Comparison of ENCODE assay signal across 17 cellular contexts in the genomic region with DNA sequence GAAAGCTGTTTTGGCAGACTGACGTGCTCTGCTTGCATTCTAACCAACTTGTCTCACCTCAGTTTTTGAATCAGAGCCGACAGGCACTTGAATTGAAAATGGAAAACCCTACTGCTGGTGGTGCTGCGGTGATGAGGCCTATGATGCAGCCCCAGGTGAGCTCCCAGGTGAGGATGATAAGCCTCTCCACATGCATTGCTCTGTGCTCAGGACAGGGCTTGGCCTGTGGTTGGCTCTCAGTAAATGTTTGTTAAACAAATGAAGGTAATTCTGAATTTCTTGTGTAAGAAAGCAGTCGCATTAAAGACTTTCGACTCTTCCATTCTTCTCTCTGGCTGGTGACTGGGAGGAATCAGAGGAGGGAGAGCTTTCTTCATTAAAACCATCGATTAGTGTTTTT.
DNase-seq lines count a peak whose midpoint lies in the region; ATAC-seq and TF ChIP-seq lines count a peak whose summit lies in the region.
"Had no signal": no experiment of that assay in that cellular context is flagged by ENCODE, and none has a peak within 500 bp of the region (broad histone marks: within the 10 kb centered on the region; RNA-seq: fewer than 3 reads in every experiment).

No MANE protein-coding gene starts in this region.

- H3K79me2 ChIP-seq in parathyroid adenoma (no peaks in the 10 kb centered on the region), GM23248 (ENCODE audit: insufficient read depth) (no peaks in the 10 kb centered on the region)

- H3K9ac ChIP-seq in HUES48 (ENCODE audit: low read depth, low read length) (peak overlapping the region; percentile 27; the same call in 1 of the 2 replicates), parathyroid adenoma (no peak overlapping the region), GM23248 (no peak overlapping the region)

- H3K9me3 ChIP-seq in HUES48 (ENCODE audit: control insufficient read depth, insufficient read depth, low read length) = no peaks in the 10 kb centered on the region
- no peaks in the 10 kb centered on the region for H3K9me3 ChIP-seq in iPS DF 6.9 (ENCODE audit: control insufficient read depth, insufficient read depth, low read length)
- H3K9me3 ChIP-seq in parathyroid adenoma (ENCODE audit: control insufficient read depth, low read length) = no peaks in the 10 kb centered on the region
- no peaks in the 10 kb centered on the region for H3K9me3 ChIP-seq in GM23248 (ENCODE audit: low read depth)
- H3K9me3 ChIP-seq: Peyer's patch had no signal

- CTCF ChIA-PET in RWPE1 (lab: Yijun Ruan, JAX) = interaction anchor here (3.8 kb wide), 1 partner anchor 15 kb away, joined by 22 read pairs; no protein-coding TSS in a partner anchor

- no CpG with 5 or more reads among the region's 6 CpGs for WGBS in iPS DF 6.9 (ENCODE audit: insufficient coverage, insufficient read length)
- WGBS in GM23248 (ENCODE audit: low coverage in 1 of 2, low lambda C conversion rate in 2 of 2, missing lambda C conversion rate in 2 of 2), 2 experiments = 96 to 98% methylated on average over 6 of the region's 6 CpGs

- ATAC-seq in GM21723 (IDR thresholded peaks at IDR 0.05; ENCODE audit: unreplicated experiment) = no peak
- ATAC-seq: HepG2 had no signal

- no peaks in the 10 kb centered on the region for H3K27me3 ChIP-seq in HUES48 (ENCODE audit: control insufficient read depth, insufficient read depth, low read length)
- H3K27me3 ChIP-seq in iPS DF 6.9 (ENCODE audit: control insufficient read depth, insufficient read depth, low read length) = no peaks in the 10 kb centered on the region
- no peaks in the 10 kb centered on the region for H3K27me3 ChIP-seq in parathyroid adenoma (ENCODE audit: control insufficient read depth, insufficient read depth, low read length)
- H3K27me3 ChIP-seq in GM23248 (replicated peaks; ENCODE audit: insufficient read depth) = no peaks in the 10 kb centered on the region
- H3K27me3 ChIP-seq: Peyer's patch had no signal

- TF ChIP-seq CTCF in RWPE1 (conservative IDR thresholded peaks at IDR 0.05; ENCODE audit: low read depth) (no peak), parathyroid adenoma (IDR thresholded peaks at IDR 0.05) (no peak)

- H2AFZ ChIP-seq in parathyroid adenoma (no peak overlapping the region), GM23248 (no peak overlapping the region)

- in situ Hi-C loops in GM23248 (cut with MboI) = no loop called here

- H3K4me3 ChIP-seq in HUES48 (ENCODE audit: low read depth, low read length) (no peak overlapping the region), iPS DF 6.9 (ENCODE audit: low read length) (no peak overlapping the region), parathyroid adenoma (ENCODE audit: low read depth, low read length) (no peak overlapping the region), GM23248 (no peak overlapping the region)
- H3K4me3 ChIP-seq: Peyer's patch had no signal

- no peaks in the 10 kb centered on the region for H4K20me1 ChIP-seq in GM23248 (ENCODE audit: insufficient read depth)

- H3K36me3 ChIP-seq in HUES48 (ENCODE audit: control insufficient read depth, insufficient read depth, low read length) (peaks cover 55% of the 10 kb centered on the region), iPS DF 6.9 (ENCODE audit: control insufficient read depth, insufficient read depth, low read length) (no peaks in the 10 kb centered on the region; the same call in 1 of the 2 replicates), parathyroid adenoma (ENCODE audit: control insufficient read depth, insufficient read depth, low read length) (no peaks in the 10 kb centered on the region), GM23248 (ENCODE audit: low read depth) (peaks cover 49% of the 10 kb centered on the region)

- H3F3A ChIP-seq in GM23248 (ENCODE audit: insufficient read depth) = no peaks in the 10 kb centered on the region

- no peaks in the 10 kb centered on the region for H3K9me2 ChIP-seq in GM23248 (ENCODE audit: insufficient read depth)

- H3K4me1 ChIP-seq in HUES48 (ENCODE audit: control insufficient read depth, insufficient read depth, low read length) (peaks cover 32% of the 10 kb centered on the region), iPS DF 6.9 (ENCODE audit: control insufficient read depth, insufficient read depth, low read length) (peaks cover 4% of the 10 kb centered on the region; the same call in 1 of the 2 replicates), parathyroid adenoma (peaks cover 41% of the 10 kb centered on the region), GM23248 (ENCODE audit: insufficient read depth) (no peaks in the 10 kb centered on the region)
- H3K4me1 ChIP-seq: Peyer's patch had no signal

- H3K27ac ChIP-seq in HUES48 (ENCODE audit: low read depth, low read length) (peak overlapping the region; percentile 76), RWPE1 (peak overlapping the region; percentile 41), iPS DF 6.9 (ENCODE audit: low read length) (peak overlapping the region; percentile 58), parathyroid adenoma (peak overlapping the region; percentile 4), GM23248 (no peak overlapping the region)
- H3K27ac ChIP-seq: Peyer's patch had no signal

- no peak overlapping the region for H3K4me2 ChIP-seq in parathyroid adenoma (ENCODE audit: low read length)
- no peak overlapping the region for H3K4me2 ChIP-seq in GM23248 (ENCODE audit: unreplicated experiment)

- POLR2A ChIA-PET in RWPE1 (lab: Yijun Ruan, JAX; ENCODE audit: low non-redundant PET) = interaction anchor here (0.5 kb wide), 1 partner anchor 9 kb away, joined by 3 read pairs; no protein-coding TSS in a partner anchor

- DNase-seq in RWPE1 (ENCODE audit: low spot score) = no peak
- peak; percentile 43 for DNase-seq in iPS DF 6.9 (ENCODE audit: low read depth, low spot score)
- DNase-seq in NCI-H510A treated with DMSO at 0.1 percent for 48 hours (lab: John Stamatoyannopoulos, UW) = no peak
- DNase-seq in GM23248 = no peak
- DNase-seq: ACHN, C1 segment of cervical spinal cord, HCEC 1CT, KBM-7, NCI-H1105, NCI-H2081, NCI-H446 treated with DMSO at 0.1 percent for 48 hours, Peyer's patch, Right ventricle myocardium superior had no signal
